ENCODE assay signal across 9 cellular contexts in the genomic region with DNA sequence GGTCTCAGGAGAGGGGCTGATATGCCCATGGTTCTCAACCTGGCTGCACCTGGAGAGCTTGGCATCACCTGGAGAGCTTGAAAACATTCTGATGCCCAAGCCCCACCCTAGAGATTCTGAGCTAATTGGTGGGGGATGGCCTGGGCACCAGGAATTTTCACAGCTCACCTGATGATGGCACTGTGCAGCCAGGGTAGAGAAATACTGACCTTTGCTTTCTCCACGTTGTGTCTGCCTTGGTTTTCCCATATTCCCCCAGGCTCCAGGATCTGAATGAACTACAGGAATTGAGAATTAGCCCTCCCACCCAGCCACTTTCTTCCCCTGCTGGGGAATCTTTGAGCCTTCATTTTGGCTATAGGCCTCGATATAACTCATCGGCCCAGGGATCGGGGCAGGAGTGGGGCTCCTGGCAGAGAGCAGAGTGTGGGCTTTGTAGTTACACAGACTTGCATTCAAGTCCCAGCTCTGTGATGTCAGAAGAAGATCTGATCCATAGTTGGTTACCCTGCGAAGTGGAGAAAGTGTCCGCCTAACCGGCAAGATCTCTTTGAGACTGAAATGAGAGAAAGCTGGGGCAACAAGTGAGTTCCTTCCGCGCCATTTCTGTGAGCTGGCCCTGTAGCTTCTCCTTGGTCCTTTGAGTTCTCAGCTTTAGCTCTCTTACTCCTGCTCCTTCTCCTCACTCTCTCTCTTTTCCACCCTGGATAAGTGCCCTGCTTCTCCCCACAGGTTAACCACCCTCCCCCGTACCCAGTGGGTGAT. TPM values are rescaled to one million over a fixed set of nuclear protein-coding genes. Genes with fewer than 3 reads are reported as not detected.
DNase-seq lines count a peak whose midpoint lies in the region; ATAC-seq and TF ChIP-seq lines count a peak whose summit lies in the region.
"Had no signal": no experiment of that assay in that cellular context is flagged by ENCODE, and none has a peak within 500 bp of the region (broad histone marks: within the 10 kb centered on the region; RNA-seq: fewer than 3 reads in every experiment).

No MANE protein-coding gene starts in this region.

- DNase-seq in stimulated activated naive CD8-positive, alpha-beta T cell treated with anti-CD3 and anti-CD28 coated beads, Interleukin-15, Interleukin-2, amounts not matched to agents 100 U/mL and 50 U/mL, for 24 hours = peak; percentile 11
- DNase-seq in stimulated activated naive CD8-positive, alpha-beta T cell treated with anti-CD3 and anti-CD28 coated beads, Interleukin-15, amount 100 ng/mL, for 72 hours = no peak
- DNase-seq in NCI-H82 treated with DMSO at 0.1 percent for 48 hours (lab: John Stamatoyannopoulos, UW; ENCODE audit: unreplicated experiment) = peak; percentile 36
- DNase-seq in colonic mucosa = peak; percentile 25
- DNase-seq in dorsolateral prefrontal cortex = no peak

- no peaks in the 10 kb centered on the region for H3K9me3 ChIP-seq in colonic mucosa
- no peaks in the 10 kb centered on the region for H3K9me3 ChIP-seq in parathyroid adenoma (ENCODE audit: control insufficient read depth, low read length)

- H3K9me3 Mint-ChIP-seq in stimulated activated naive CD8-positive, alpha-beta T cell treated with anti-CD3 and anti-CD28 coated beads, Interleukin-15, amount 100 ng/mL, for 72 hours = no peaks in the 10 kb centered on the region
- H3K9me3 Mint-ChIP-seq: central memory CD8-positive, alpha-beta T cell had no signal

- peak; percentile 38 for TF ChIP-seq CTCF in colonic mucosa (IDR thresholded peaks at IDR 0.05)
- peak; percentile 13 for TF ChIP-seq CTCF in parathyroid adenoma (IDR thresholded peaks at IDR 0.05)
- TF ChIP-seq CTCF in dorsolateral prefrontal cortex (IDR thresholded peaks at IDR 0.05 in 54 of 56, conservative IDR thresholded peaks at IDR 0.05 in 2 of 56; ENCODE audit: low read depth in 1 of 56, partially characterized antibody in 56 of 56) = peak in 11 of 56 donors; percentile 9 to 41 (median 19)

- no peak overlapping the region for H3K4me3 ChIP-seq in colonic mucosa
- no peak overlapping the region for H3K4me3 ChIP-seq in parathyroid adenoma (ENCODE audit: low read depth, low read length)
- H3K4me3 ChIP-seq in dorsolateral prefrontal cortex = no peak overlapping the region

- intact Hi-C loops in colonic mucosa (cut with DNase I) = loop anchor here (5.0 kb wide), 2 partner anchors 107 to 327 kb away; no protein-coding TSS in a partner anchor
- intact Hi-C loops in dorsolateral prefrontal cortex (cut with DNase I) = no loop called here

- H3K9ac ChIP-seq in colonic mucosa (ENCODE audit: low read depth in 2 of 2, low read length in 2 of 2) = no peak overlapping the region
- H3K9ac ChIP-seq in parathyroid adenoma = no peak overlapping the region

- no peaks in the 10 kb centered on the region for H3K4me1 ChIP-seq in colonic mucosa
- H3K4me1 ChIP-seq in parathyroid adenoma = no peaks in the 10 kb centered on the region

- H3K27ac Mint-ChIP-seq in stimulated activated naive CD8-positive, alpha-beta T cell treated with anti-CD3 and anti-CD28 coated beads, Interleukin-15, amount 100 ng/mL, for 72 hours = no peak overlapping the region

- no peaks in the 10 kb centered on the region for H3K79me2 ChIP-seq in parathyroid adenoma

- peaks cover 8% of the 10 kb centered on the region for H3K27me3 Mint-ChIP-seq in stimulated activated naive CD8-positive, alpha-beta T cell treated with anti-CD3 and anti-CD28 coated beads, Interleukin-15, amount 100 ng/mL, for 72 hours

- H3K27ac ChIP-seq in colonic mucosa = no peak overlapping the region
- no peak overlapping the region for H3K27ac ChIP-seq in parathyroid adenoma
- H3K27ac ChIP-seq in dorsolateral prefrontal cortex = no peak overlapping the region

- H3K4me3 Mint-ChIP-seq in stimulated activated naive CD8-positive, alpha-beta T cell treated with anti-CD3 and anti-CD28 coated beads, Interleukin-15, amount 100 ng/mL, for 72 hours = no peak overlapping the region
- H3K4me3 Mint-ChIP-seq: central memory CD8-positive, alpha-beta T cell had no signal

- no peaks in the 10 kb centered on the region for H3K4me1 Mint-ChIP-seq in stimulated activated naive CD8-positive, alpha-beta T cell treated with anti-CD3 and anti-CD28 coated beads, Interleukin-15, amount 100 ng/mL, for 72 hours
- H3K4me1 Mint-ChIP-seq: central memory CD8-positive, alpha-beta T cell had no signal

- peak; percentile 38 for ATAC-seq in stimulated activated naive CD8-positive, alpha-beta T cell treated with anti-CD3 and anti-CD28 coated beads, Interleukin-15, Interleukin-2, amounts not matched to agents 100 U/mL and 50 U/mL, for 24 hours
- no peak for ATAC-seq in stimulated activated naive CD8-positive, alpha-beta T cell treated with anti-CD3 and anti-CD28 coated beads, Interleukin-15, amount 100 ng/mL, for 72 hours
- ATAC-seq in HG02981 (IDR thresholded peaks at IDR 0.05; ENCODE audit: unreplicated experiment) (no peak), HG02852 (IDR thresholded peaks at IDR 0.05; ENCODE audit: unreplicated experiment) (no peak)

- H3K36me3 ChIP-seq in colonic mucosa = no peaks in the 10 kb centered on the region
- H3K36me3 ChIP-seq in parathyroid adenoma (ENCODE audit: control insufficient read depth, insufficient read depth, low read length) = no peaks in the 10 kb centered on the region

- H2AFZ ChIP-seq in parathyroid adenoma = no peak overlapping the region

- H3K4me2 ChIP-seq in parathyroid adenoma (ENCODE audit: low read length) = no peak overlapping the region

- H3K27me3 ChIP-seq in colonic mucosa = no peaks in the 10 kb centered on the region
- no peaks in the 10 kb centered on the region for H3K27me3 ChIP-seq in parathyroid adenoma (ENCODE audit: control insufficient read depth, insufficient read depth, low read length)
- no peaks in the 10 kb centered on the region for H3K27me3 ChIP-seq in dorsolateral prefrontal cortex

RNA-seq across cellular contexts. Expression of a gene that starts 33.1 kb away (rescaled TPM):
- 10 to 100 TPM; 16.6 to 25.1 TPM for total RNA-seq in colonic mucosa
- 10 to 100 TPM; 18.3 to 37.6 (median 26.2) TPM for total RNA-seq in dorsolateral prefrontal cortex

Comparison
In these comparisons a context has a peak if more than half of its experiments do, and no peak if none do; other contexts are left out.
1. DNase-seq: peak in stimulated activated naive CD8-positive, alpha-beta T cell treated with anti-CD3 and anti-CD28 coated beads, Interleukin-15, Interleukin-2, amounts not matched to agents 100 U/mL and 50 U/mL, for 24 hours (single experiment), NCI-H82 treated with DMSO at 0.1 percent for 48 hours (single experiment) and colonic mucosa (single experiment); none in stimulated activated naive CD8-positive, alpha-beta T cell treated with anti-CD3 and anti-CD28 coated beads, Interleukin-15, amount 100 ng/mL, for 72 hours (0 of 2) and dorsolateral prefrontal cortex (0 of 10).